Comparison of ENCODE assay signal across 1 cellular context in the genomic region with DNA sequence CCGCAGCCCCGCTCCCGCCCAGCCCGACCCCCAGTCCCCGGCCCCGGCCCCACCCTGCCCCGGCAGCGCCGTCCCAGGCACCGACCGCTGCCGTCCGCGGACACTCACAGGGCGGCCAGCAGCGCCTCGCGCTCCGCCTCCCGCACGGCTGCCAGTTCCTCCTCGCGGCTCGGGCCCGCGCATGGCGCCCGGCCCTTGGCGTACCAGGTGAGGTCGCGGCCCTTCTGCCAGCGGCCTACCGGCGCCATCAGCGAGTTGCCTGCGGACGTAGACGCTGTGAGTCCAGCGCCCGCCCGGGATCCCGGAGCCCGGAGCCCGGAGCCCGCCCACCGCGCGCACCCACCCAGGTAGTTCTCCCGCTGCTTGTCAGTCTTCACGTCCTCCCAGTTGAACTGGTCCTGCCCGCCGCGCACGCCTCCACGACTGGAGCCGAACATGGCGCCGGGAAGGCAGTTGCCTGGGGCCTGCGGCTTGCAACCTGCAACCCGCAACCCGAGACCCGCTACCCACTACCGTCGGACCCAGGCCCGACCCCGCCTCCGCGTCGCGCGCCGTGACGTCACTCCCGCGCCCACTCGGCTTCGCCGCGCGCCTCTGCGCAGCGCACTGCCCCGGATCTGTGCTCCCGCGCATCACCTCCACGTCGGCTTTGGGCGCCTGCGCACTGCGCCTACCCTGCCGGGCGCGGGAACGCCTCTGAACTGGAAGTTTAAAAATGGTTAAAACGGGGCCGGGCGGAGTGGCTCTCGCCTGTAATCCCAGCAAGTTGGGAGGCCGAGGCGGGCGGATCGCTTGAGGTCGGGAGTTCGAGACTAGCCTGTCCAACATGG.
TF ChIP-seq lines count a peak whose summit lies in the region.

A gene (minus strand): TSS at position 535 of the 830 bp plus-strand sequence. CDS start 98 bp downstream, at position 437.

TF ChIP-seq in K562, 482 proteins besides CTCF, POLR2A, EP300 and RAD21 (continued from another document and continues in another):
- peak; percentile 24 for TF ChIP-seq NEUROD1 (IDR thresholded peaks at IDR 0.05; ENCODE audit: borderline replicate concordance, low read depth, low read length, partially characterized antibody)
- no peak for TF ChIP-seq ARNT (IDR thresholded peaks at IDR 0.05)
- no peak for TF ChIP-seq HDAC6 (IDR thresholded peaks at IDR 0.05; ENCODE audit: low read depth, low read length)
- peak; percentile 86 for TF ChIP-seq MYC (IDR thresholded peaks at IDR 0.05; ENCODE audit: low read depth, low read length)
- no peak for TF ChIP-seq MYC (CRISPR knock-in tag; IDR thresholded peaks at IDR 0.05; ENCODE audit: borderline replicate concordance, low read depth)
- TF ChIP-seq, protein P1, sequence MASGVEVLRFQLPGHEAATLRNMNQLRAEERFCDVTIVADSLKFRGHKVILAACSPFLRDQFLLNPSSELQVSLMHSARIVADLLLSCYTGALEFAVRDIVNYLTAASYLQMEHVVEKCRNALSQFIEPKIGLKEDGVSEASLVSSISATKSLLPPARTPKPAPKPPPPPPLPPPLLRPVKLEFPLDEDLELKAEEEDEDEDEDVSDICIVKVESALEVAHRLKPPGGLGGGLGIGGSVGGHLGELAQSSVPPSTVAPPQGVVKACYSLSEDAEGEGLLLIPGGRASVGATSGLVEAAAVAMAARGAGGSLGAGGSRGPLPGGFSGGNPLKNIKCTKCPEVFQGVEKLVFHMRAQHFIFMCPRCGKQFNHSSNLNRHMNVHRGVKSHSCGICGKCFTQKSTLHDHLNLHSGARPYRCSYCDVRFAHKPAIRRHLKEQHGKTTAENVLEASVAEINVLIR (CRISPR knock-in tag; IDR thresholded peaks at IDR 0.05): peak; percentile 100
- TF ChIP-seq SMARCB1 (IDR thresholded peaks at IDR 0.05; ENCODE audit: insufficient read length, low read depth): no peak
- no peak for TF ChIP-seq ZNF316 (IDR thresholded peaks at IDR 0.05)
- 0 out of 2 replicates have a peak, but pooled peaks have one; percentile 36 for TF ChIP-seq HOXB6 (CRISPR knock-in tag; IDR thresholded peaks at IDR 0.05; ENCODE audit: borderline replicate concordance)
- TF ChIP-seq HIVEP1 (CRISPR knock-in tag; IDR thresholded peaks at IDR 0.05): 0 out of 2 replicates have a peak, but pooled peaks have one; percentile 18
- TF ChIP-seq, protein P2, sequence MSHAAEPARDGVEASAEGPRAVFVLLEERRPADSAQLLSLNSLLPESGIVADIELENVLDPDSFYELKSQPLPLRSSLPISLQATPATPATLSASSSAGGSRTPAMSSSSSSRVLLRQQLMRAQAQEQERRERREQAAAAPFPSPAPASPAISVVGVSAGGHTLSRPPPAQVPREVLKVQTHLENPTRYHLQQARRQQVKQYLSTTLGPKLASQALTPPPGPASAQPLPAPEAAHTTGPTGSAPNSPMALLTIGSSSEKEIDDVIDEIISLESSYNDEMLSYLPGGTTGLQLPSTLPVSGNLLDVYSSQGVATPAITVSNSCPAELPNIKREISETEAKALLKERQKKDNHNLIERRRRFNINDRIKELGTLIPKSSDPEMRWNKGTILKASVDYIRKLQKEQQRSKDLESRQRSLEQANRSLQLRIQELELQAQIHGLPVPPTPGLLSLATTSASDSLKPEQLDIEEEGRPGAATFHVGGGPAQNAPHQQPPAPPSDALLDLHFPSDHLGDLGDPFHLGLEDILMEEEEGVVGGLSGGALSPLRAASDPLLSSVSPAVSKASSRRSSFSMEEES (CRISPR knock-in tag; IDR thresholded peaks at IDR 0.05): no peak; the same call in 1 of the 2 replicates
- no peak for TF ChIP-seq ZNF766 (CRISPR knock-in tag; conservative IDR thresholded peaks at IDR 0.05)
- peak; percentile 76 for TF ChIP-seq ETV5 (CRISPR knock-in tag; IDR thresholded peaks at IDR 0.05; ENCODE audit: low read depth)
- TF ChIP-seq IRF2 (CRISPR knock-in tag; IDR thresholded peaks at IDR 0.05): no peak
- no peak for TF ChIP-seq DNMT1 (IDR thresholded peaks at IDR 0.05)
- TF ChIP-seq SIRT6 (IDR thresholded peaks at IDR 0.05; ENCODE audit: low read depth, low read length): no peak
- TF ChIP-seq TBP (optimal IDR thresholded peaks at IDR 0.05; ENCODE audit: low read depth, low read length): peak; percentile 83
- TF ChIP-seq EHMT2 (IDR thresholded peaks at IDR 0.05): no peak
- TF ChIP-seq, protein P3, sequence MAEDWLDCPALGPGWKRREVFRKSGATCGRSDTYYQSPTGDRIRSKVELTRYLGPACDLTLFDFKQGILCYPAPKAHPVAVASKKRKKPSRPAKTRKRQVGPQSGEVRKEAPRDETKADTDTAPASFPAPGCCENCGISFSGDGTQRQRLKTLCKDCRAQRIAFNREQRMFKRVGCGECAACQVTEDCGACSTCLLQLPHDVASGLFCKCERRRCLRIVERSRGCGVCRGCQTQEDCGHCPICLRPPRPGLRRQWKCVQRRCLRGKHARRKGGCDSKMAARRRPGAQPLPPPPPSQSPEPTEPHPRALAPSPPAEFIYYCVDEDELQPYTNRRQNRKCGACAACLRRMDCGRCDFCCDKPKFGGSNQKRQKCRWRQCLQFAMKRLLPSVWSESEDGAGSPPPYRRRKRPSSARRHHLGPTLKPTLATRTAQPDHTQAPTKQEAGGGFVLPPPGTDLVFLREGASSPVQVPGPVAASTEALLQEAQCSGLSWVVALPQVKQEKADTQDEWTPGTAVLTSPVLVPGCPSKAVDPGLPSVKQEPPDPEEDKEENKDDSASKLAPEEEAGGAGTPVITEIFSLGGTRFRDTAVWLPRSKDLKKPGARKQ (CRISPR knock-in tag; IDR thresholded peaks at IDR 0.05): no peak
- no peak for TF ChIP-seq ZNF75A (CRISPR knock-in tag; IDR thresholded peaks at IDR 0.05)
- peak; percentile 97 for TF ChIP-seq ATF1 (CRISPR knock-in tag; IDR thresholded peaks at IDR 0.05)
- TF ChIP-seq ATF1 (tag; IDR thresholded peaks at IDR 0.05): peak; percentile 100
- TF ChIP-seq ZNF134 (CRISPR knock-in tag; conservative IDR thresholded peaks at IDR 0.05): no peak
- no peak for TF ChIP-seq TSC22D4 (tag; IDR thresholded peaks at IDR 0.05)
- TF ChIP-seq ZNF263 (CRISPR knock-in tag; IDR thresholded peaks at IDR 0.05; ENCODE audit: borderline replicate concordance): peak; percentile 50; the same call in 1 of the 2 replicates
- TF ChIP-seq RBM39 (optimal IDR thresholded peaks at IDR 0.05; ENCODE audit: low read depth, low read length): no peak
- peak; percentile 65 for TF ChIP-seq MXI1 (IDR thresholded peaks at IDR 0.05; ENCODE audit: low read depth, low read length)
- no peak for TF ChIP-seq ZNF445 (CRISPR knock-in tag; IDR thresholded peaks at IDR 0.05; ENCODE audit: low read depth)
- TF ChIP-seq EZH2 (IDR thresholded peaks at IDR 0.05; ENCODE audit: borderline replicate concordance, low read depth, low read length): no peak
- no peak for TF ChIP-seq NCOA2 (IDR thresholded peaks at IDR 0.05; ENCODE audit: partially characterized antibody in 2 of 2)
- TF ChIP-seq, protein P4, sequence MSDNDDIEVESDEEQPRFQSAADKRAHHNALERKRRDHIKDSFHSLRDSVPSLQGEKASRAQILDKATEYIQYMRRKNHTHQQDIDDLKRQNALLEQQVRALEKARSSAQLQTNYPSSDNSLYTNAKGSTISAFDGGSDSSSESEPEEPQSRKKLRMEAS (CRISPR knock-in tag; IDR thresholded peaks at IDR 0.05): peak; percentile 92
- no peak for TF ChIP-seq TCFL5 (CRISPR knock-in tag; conservative IDR thresholded peaks at IDR 0.05)
- TF ChIP-seq MTA1 (IDR thresholded peaks at IDR 0.05; ENCODE audit: borderline replicate concordance): peak; percentile 99
- no peak for TF ChIP-seq ZNF707 (CRISPR knock-in tag; conservative IDR thresholded peaks at IDR 0.05)
- TF ChIP-seq, protein P5, sequence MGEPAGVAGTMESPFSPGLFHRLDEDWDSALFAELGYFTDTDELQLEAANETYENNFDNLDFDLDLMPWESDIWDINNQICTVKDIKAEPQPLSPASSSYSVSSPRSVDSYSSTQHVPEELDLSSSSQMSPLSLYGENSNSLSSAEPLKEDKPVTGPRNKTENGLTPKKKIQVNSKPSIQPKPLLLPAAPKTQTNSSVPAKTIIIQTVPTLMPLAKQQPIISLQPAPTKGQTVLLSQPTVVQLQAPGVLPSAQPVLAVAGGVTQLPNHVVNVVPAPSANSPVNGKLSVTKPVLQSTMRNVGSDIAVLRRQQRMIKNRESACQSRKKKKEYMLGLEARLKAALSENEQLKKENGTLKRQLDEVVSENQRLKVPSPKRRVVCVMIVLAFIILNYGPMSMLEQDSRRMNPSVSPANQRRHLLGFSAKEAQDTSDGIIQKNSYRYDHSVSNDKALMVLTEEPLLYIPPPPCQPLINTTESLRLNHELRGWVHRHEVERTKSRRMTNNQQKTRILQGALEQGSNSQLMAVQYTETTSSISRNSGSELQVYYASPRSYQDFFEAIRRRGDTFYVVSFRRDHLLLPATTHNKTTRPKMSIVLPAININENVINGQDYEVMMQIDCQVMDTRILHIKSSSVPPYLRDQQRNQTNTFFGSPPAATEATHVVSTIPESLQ (CRISPR knock-in tag; IDR thresholded peaks at IDR 0.05): peak; percentile 38; the same call in 1 of the 2 replicates
- no peak for TF ChIP-seq SNIP1 (IDR thresholded peaks at IDR 0.05; ENCODE audit: low read depth)
- TF ChIP-seq KAT7 (CRISPR knock-in tag; IDR thresholded peaks at IDR 0.05; ENCODE audit: borderline replicate concordance): peak; percentile 82; the same call in 1 of the 2 replicates
- peak; percentile 66; the same call in 1 of the 2 replicates for TF ChIP-seq NR2C2 (CRISPR knock-in tag; IDR thresholded peaks at IDR 0.05)
- peak; percentile 96 for TF ChIP-seq NR2C2 (tag; IDR thresholded peaks at IDR 0.05)
- TF ChIP-seq HNRNPL (IDR thresholded peaks at IDR 0.05; ENCODE audit: low read depth, low read length): peak; percentile 68; the same call in 1 of the 2 replicates
- 0 out of 2 replicates have a peak, but pooled peaks have one; percentile 30 for TF ChIP-seq JUNB (CRISPR knock-in tag; conservative IDR thresholded peaks at IDR 0.05)
- no peak for TF ChIP-seq SRF (CRISPR knock-in tag; IDR thresholded peaks at IDR 0.05)
- TF ChIP-seq TRIM28 (IDR thresholded peaks at IDR 0.05): no peak
- no peak for TF ChIP-seq ZNF324 (CRISPR knock-in tag; IDR thresholded peaks at IDR 0.05)
- TF ChIP-seq CBX8 (IDR thresholded peaks at IDR 0.05; ENCODE audit: borderline replicate concordance, extremely low read depth, low read depth, low read length, poor library complexity, severe bottlenecking): no peak
- TF ChIP-seq ZNF717 (CRISPR knock-in tag; IDR thresholded peaks at IDR 0.05): no peak
- no peak for TF ChIP-seq CHD1 (IDR thresholded peaks at IDR 0.05; ENCODE audit: low read length)
- no peak; a peak in 1 of 4 replicates for TF ChIP-seq RCOR1 (IDR thresholded peaks at IDR 0.05; ENCODE audit: borderline replicate concordance in 1 of 2, low read depth in 2 of 2, low read length in 2 of 2)
- TF ChIP-seq BHLHE40 (IDR thresholded peaks at IDR 0.05; ENCODE audit: low read length): no peak; the same call in 1 of the 2 replicates
- peak; percentile 54; the same call in 1 of the 2 replicates for TF ChIP-seq PML (IDR thresholded peaks at IDR 0.05; ENCODE audit: low read length)
- TF ChIP-seq, protein P6, sequence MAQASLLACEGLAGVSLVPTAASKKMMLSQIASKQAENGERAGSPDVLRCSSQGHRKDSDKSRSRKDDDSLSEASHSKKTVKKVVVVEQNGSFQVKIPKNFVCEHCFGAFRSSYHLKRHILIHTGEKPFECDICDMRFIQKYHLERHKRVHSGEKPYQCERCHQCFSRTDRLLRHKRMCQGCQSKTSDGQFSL (CRISPR knock-in tag; IDR thresholded peaks at IDR 0.05): no peak; the same call in 1 of the 2 replicates
- TF ChIP-seq, protein P6 (tag; IDR thresholded peaks at IDR 0.05): no peak
- TF ChIP-seq HDAC2 (IDR thresholded peaks at IDR 0.05): no peak; the same call in 1 of the 2 replicates
- no peak for TF ChIP-seq PRMT5 (CRISPR knock-in tag; IDR thresholded peaks at IDR 0.05)
- no peak for TF ChIP-seq FOXJ3 (CRISPR knock-in tag; IDR thresholded peaks at IDR 0.05)
- TF ChIP-seq ZNF830 (CRISPR knock-in tag; IDR thresholded peaks at IDR 0.05): 0 out of 2 replicates have a peak, but pooled peaks have one; percentile 80
- TF ChIP-seq, protein P7, sequence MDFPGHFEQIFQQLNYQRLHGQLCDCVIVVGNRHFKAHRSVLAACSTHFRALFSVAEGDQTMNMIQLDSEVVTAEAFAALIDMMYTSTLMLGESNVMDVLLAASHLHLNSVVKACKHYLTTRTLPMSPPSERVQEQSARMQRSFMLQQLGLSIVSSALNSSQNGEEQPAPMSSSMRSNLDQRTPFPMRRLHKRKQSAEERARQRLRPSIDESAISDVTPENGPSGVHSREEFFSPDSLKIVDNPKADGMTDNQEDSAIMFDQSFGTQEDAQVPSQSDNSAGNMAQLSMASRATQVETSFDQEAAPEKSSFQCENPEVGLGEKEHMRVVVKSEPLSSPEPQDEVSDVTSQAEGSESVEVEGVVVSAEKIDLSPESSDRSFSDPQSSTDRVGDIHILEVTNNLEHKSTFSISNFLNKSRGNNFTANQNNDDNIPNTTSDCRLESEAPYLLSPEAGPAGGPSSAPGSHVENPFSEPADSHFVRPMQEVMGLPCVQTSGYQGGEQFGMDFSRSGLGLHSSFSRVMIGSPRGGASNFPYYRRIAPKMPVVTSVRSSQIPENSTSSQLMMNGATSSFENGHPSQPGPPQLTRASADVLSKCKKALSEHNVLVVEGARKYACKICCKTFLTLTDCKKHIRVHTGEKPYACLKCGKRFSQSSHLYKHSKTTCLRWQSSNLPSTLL (IDR thresholded peaks at IDR 0.05): no peak
- peak; percentile 71; the same call in 1 of the 2 replicates for TF ChIP-seq HLTF (IDR thresholded peaks at IDR 0.05)
- TF ChIP-seq YY1 (IDR thresholded peaks at IDR 0.05; ENCODE audit: borderline replicate concordance in 1 of 3, control insufficient read depth in 1 of 3, extremely low read depth in 1 of 3, insufficient read depth in 3 of 3, insufficient read length in 1 of 3, insufficient replicate concordance in 2 of 3, low read depth in 1 of 3, low read length in 2 of 3): peak; percentile 13 to 77 (median 63)
- no peak for TF ChIP-seq SAFB (IDR thresholded peaks at IDR 0.05; ENCODE audit: borderline replicate concordance, low read depth, low read length)
- TF ChIP-seq ZNF408 (CRISPR knock-in tag; IDR thresholded peaks at IDR 0.05; ENCODE audit: low read depth): no peak
- no peak for TF ChIP-seq NFE2L1 (tag; IDR thresholded peaks at IDR 0.05; ENCODE audit: borderline replicate concordance, low read depth)
- TF ChIP-seq, protein P8, sequence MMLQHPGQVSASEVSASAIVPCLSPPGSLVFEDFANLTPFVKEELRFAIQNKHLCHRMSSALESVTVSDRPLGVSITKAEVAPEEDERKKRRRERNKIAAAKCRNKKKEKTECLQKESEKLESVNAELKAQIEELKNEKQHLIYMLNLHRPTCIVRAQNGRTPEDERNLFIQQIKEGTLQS (IDR thresholded peaks at IDR 0.05): peak; percentile 92
- TF ChIP-seq, protein P8 (CRISPR knock-in tag; conservative IDR thresholded peaks at IDR 0.05): peak; percentile 61; the same call in 1 of the 2 replicates
- TF ChIP-seq ZNF174 (CRISPR knock-in tag; IDR thresholded peaks at IDR 0.05): no peak
- TF ChIP-seq CBX2 (IDR thresholded peaks at IDR 0.05; ENCODE audit: insufficient read depth, low read length, poor library complexity, severe bottlenecking): no peak
- peak; percentile 61 for TF ChIP-seq HNRNPLL (IDR thresholded peaks at IDR 0.05; ENCODE audit: low read depth, low read length, poor library complexity, severe bottlenecking)
